Comparison of ENCODE assay signal across 10 cellular contexts in the genomic region with DNA sequence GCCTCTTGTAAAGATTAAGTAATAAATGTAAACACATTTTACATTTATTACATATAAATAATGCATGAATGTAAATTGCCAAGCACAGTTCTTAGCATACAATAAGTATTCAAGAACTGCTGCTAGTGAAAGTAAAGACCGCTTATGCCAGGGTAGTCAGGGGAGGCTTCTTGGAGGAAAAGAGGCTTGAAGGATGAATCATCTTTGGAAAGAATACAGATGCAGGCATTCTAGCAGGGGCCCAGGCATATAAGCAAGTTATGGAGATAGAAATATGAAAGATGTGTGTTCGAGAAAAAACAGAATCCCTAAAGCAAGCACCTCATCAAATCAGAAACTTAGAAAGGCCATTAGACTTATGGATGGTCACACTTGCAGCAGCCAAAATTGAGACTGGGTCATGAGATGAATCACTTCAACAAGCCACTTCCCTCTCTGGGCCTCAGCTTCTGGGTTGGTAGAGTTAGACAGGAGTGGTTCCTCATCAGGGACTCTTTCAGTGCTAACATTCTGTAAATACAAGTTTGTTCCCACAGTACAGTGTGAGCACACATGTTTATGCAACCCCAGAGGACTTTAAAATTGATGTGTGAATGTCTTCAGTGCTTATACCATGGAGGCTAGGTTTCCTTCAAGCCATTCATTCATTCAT.
DNase-seq lines count a peak whose midpoint lies in the region; ATAC-seq and TF ChIP-seq lines count a peak whose summit lies in the region.
"Had no signal": no experiment of that assay in that cellular context is flagged by ENCODE, and none has a peak within 500 bp of the region (broad histone marks: within the 10 kb centered on the region; RNA-seq: fewer than 3 reads in every experiment).

No MANE protein-coding gene starts in this region.

- no peak overlapping the region for H3K4me3 Mint-ChIP-seq in activated B cell treated with CpG ODN at 0.5 μM for 24 hours
- H3K4me3 Mint-ChIP-seq: T-cell had no signal

- no peaks in the 10 kb centered on the region for H3K36me3 Mint-ChIP-seq in activated B cell treated with CpG ODN at 0.5 μM for 24 hours (ENCODE audit: low read depth)
- H3K36me3 Mint-ChIP-seq: T-cell had no signal

- no peaks in the 10 kb centered on the region for H3K9me3 Mint-ChIP-seq in activated B cell treated with CpG ODN at 0.5 μM for 24 hours
- H3K9me3 Mint-ChIP-seq: T-cell had no signal

- no peak for TF ChIP-seq CTCF in activated B cell treated with CpG ODN at 0.5 μM for 24 hours (IDR thresholded peaks at IDR 0.05)

- no peaks in the 10 kb centered on the region for H3K4me1 Mint-ChIP-seq in activated B cell treated with CpG ODN at 0.5 μM for 24 hours

- intact Hi-C loops in activated B cell treated with CpG ODN at 0.5 μM for 24 hours (cut with micrococcal nuclease) = no loop called here

- DNase-seq in SIG-M5 treated with dmso at 0.1 percent for 504 hours (lab: John Stamatoyannopoulos, UW; ENCODE audit: unreplicated experiment) (peak; percentile 9), SIG-M5 (lab: John Stamatoyannopoulos, UW) (no peak), activated B cell treated with CpG ODN at 0.5 μM for 24 hours (no peak), NCI-H524 (lab: John Stamatoyannopoulos, UW) (no peak), NCI-H524 treated with DMSO at 0.1 percent for 48 hours (lab: John Stamatoyannopoulos, UW) (no peak), cerebellar nuclear complex (lab: John Stamatoyannopoulos, UW) (no peak), NCI-H1694 treated with DMSO at 0.1 percent for 48 hours (lab: John Stamatoyannopoulos, UW) (no peak)
- DNase-seq: activated T-cell treated with anti-CD3 and anti-CD28 coated beads, Interleukin-2, amount 50 U/mL, for 48 hours; T-cell had no signal

- CTCF ChIA-PET in activated B cell treated with CpG ODN at 0.5 μM for 24 hours (lab: Charles Lee) = interaction anchor here (5.0 kb wide), 1 partner anchor 221 kb away, joined by 63 read pairs; no protein-coding TSS in a partner anchor

- H3K27ac Mint-ChIP-seq in activated B cell treated with CpG ODN at 0.5 μM for 24 hours = no peak overlapping the region
- H3K27ac Mint-ChIP-seq: T-cell had no signal

- H3K27me3 Mint-ChIP-seq in activated B cell treated with CpG ODN at 0.5 μM for 24 hours = peaks cover 2% of the 10 kb centered on the region
- H3K27me3 Mint-ChIP-seq: T-cell had no signal

- POLR2A ChIA-PET in activated B cell treated with CpG ODN at 0.5 μM for 24 hours (lab: Charles Lee) = no interaction called here

- ATAC-seq in HG03103 (IDR thresholded peaks at IDR 0.05; ENCODE audit: low read depth, unreplicated experiment) (peak; percentile 69), activated B cell treated with CpG ODN at 0.5 μM for 24 hours (ENCODE audit: low read depth) (peak; percentile 31)
- ATAC-seq: T-cell had no signal
